Comparison of ENCODE assay signal across 8 cellular contexts in the genomic region with DNA sequence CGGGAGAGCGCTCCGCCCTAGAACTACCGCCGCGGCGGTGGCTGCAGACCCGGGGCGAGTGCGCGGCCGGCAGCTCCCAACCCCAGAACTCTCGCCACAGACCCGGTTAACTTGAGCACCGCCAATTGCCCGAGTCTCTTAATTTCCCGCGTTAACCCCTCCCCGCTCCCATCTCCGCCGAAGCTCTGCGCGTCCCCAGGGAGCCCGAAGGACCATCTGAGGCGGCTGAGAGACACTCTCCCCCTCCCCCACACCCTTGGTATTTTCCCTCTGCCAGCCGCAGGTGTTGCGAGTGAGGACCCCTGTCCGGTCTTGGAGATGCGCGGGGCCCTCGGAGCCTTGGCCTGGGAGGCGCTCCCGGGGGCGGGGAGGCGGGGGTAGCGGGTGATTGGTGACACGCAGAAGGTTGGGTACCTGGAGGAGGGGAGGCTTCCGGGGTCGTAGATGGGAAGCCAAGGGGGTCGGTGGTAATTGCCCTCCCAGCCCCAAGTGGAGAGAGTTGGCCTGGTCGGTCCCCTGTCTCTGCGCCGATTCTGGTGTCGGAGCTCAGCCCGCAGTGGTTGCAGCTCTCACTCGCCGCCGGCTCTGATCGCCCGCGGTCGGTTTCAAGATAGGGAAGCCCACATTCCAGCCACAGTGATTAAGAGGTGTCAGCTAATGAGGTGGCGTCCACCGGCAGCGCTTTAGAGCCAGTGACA. TPM values are rescaled to one million over a fixed set of nuclear protein-coding genes. Genes with fewer than 3 reads are reported as not detected.
DNase-seq lines count a peak whose midpoint lies in the region; ATAC-seq and TF ChIP-seq lines count a peak whose summit lies in the region.

No MANE protein-coding gene starts in this region.

- H3K4me3 Mint-ChIP-seq in activated CD4-positive, alpha-beta memory T cell treated with anti-CD3 and anti-CD28 coated beads for 36 hours = peak overlapping the region; percentile 67

- ATAC-seq in HG02885 (IDR thresholded peaks at IDR 0.05; ENCODE audit: poor library complexity, unreplicated experiment) = peak; percentile 10
- peak; percentile 26 for ATAC-seq in foreskin keratinocyte
- peak; percentile 33 for ATAC-seq in omental fat pad (ENCODE audit: low FRiP score)
- ATAC-seq in GM18861 (IDR thresholded peaks at IDR 0.05; ENCODE audit: unreplicated experiment) = no peak

- H3K4me1 ChIP-seq in BLaER1 (peaks cover 10% of the 10 kb centered on the region), foreskin keratinocyte (no peaks in the 10 kb centered on the region)

- H3K4me1 Mint-ChIP-seq in activated CD4-positive, alpha-beta memory T cell treated with anti-CD3 and anti-CD28 coated beads for 36 hours (ENCODE audit: low read depth) = peaks cover 13% of the 10 kb centered on the region

- TF ChIP-seq CTCF in foreskin keratinocyte (conservative IDR thresholded peaks at IDR 0.05) = no peak
- TF ChIP-seq CTCF in omental fat pad (IDR thresholded peaks at IDR 0.05) = no peak

- H3K36me3 Mint-ChIP-seq in activated CD4-positive, alpha-beta memory T cell treated with anti-CD3 and anti-CD28 coated beads for 36 hours = no peaks in the 10 kb centered on the region

- no peaks in the 10 kb centered on the region for H3K9me3 Mint-ChIP-seq in activated CD4-positive, alpha-beta memory T cell treated with anti-CD3 and anti-CD28 coated beads for 36 hours

- peaks cover 12% of the 10 kb centered on the region for H3K27me3 Mint-ChIP-seq in activated CD4-positive, alpha-beta memory T cell treated with anti-CD3 and anti-CD28 coated beads for 36 hours

- H3K9me3 ChIP-seq in BLaER1 = no peaks in the 10 kb centered on the region

- peaks cover 22% of the 10 kb centered on the region for H3K27me3 ChIP-seq in BLaER1
- H3K27me3 ChIP-seq in foreskin keratinocyte = peaks cover 83% of the 10 kb centered on the region

- peaks cover 9% of the 10 kb centered on the region; the same call in 1 of the 2 replicates for H4K20me1 ChIP-seq in BLaER1

- peak overlapping the region; percentile 98 for H3K4me2 ChIP-seq in BLaER1

- intact Hi-C loops in activated CD4-positive, alpha-beta memory T cell treated with anti-CD3 and anti-CD28 coated beads for 36 hours (cut with micrococcal nuclease) = loop anchor here (1.0 to 10.0 kb wide), 2 partner anchors 120 to 222 kb away; a partner anchor contains a TSS

- DNase-seq in activated CD4-positive, alpha-beta memory T cell treated with anti-CD3 and anti-CD28 coated beads for 36 hours = peak; percentile 26
- DNase-seq in foreskin keratinocyte (no peak), omental fat pad (ENCODE audit: low spot score) (no peak), ureter (ENCODE audit: low spot score) (no peak), OCI-M1 (lab: John Stamatoyannopoulos, UW) (no peak)

- POLR2A ChIA-PET in activated CD4-positive, alpha-beta memory T cell treated with anti-CD3 and anti-CD28 coated beads for 36 hours (lab: Charles Lee) = interaction anchor here (1.0 kb wide), 1 partner anchor 35 kb away, joined by 3 read pairs; no protein-coding TSS in a partner anchor

- no peak overlapping the region for H3K27ac Mint-ChIP-seq in activated CD4-positive, alpha-beta memory T cell treated with anti-CD3 and anti-CD28 coated beads for 36 hours

- H3K36me3 ChIP-seq in BLaER1 = no peaks in the 10 kb centered on the region

- H3K9ac ChIP-seq in BLaER1 = no peak overlapping the region

- no peak overlapping the region for H3K27ac ChIP-seq in BLaER1
- no peak overlapping the region for H3K27ac ChIP-seq in foreskin keratinocyte

- CTCF ChIA-PET in activated CD4-positive, alpha-beta memory T cell treated with anti-CD3 and anti-CD28 coated beads for 36 hours (lab: Charles Lee) = interaction anchor here (0.6 to 2.8 kb wide), 6 partner anchors 228 to 900 kb away, joined by 3 to 17 read pairs (median 3); no protein-coding TSS in a partner anchor

- H3K4me3 ChIP-seq in BLaER1 = peak overlapping the region; percentile 73

RNA-seq across cellular contexts. Expression of a gene that starts 0.9 kb away (rescaled TPM):
- total RNA-seq in activated CD4-positive, alpha-beta memory T cell treated with anti-CD3 and anti-CD28 coated beads for 36 hours = under 1 TPM; 0.82 to 0.83 TPM
- 2.4 and 3.0 TPM in 2 replicates for total RNA-seq in foreskin keratinocyte
- polyA plus RNA-seq in foreskin keratinocyte = 1.2 and 1.5 TPM in 2 replicates
- total RNA-seq in omental fat pad = 1 to 10 TPM in 2 of 4 donors, under 1 TPM in 2; 0.24 to 3.2 (median 0.90) TPM
- total RNA-seq in ureter = 21.9 TPM

RNA-seq across cellular contexts. Expression of a gene that starts 28.4 kb away (rescaled TPM):
- not detected for total RNA-seq in activated CD4-positive, alpha-beta memory T cell treated with anti-CD3 and anti-CD28 coated beads for 36 hours
- not detected in 2 replicates for total RNA-seq in foreskin keratinocyte
- not detected in 2 replicates for polyA plus RNA-seq in foreskin keratinocyte
- total RNA-seq in omental fat pad = not detected
- total RNA-seq in ureter = not detected
